1 cellular context compared by ENCODE assay signal in the genomic region with DNA sequence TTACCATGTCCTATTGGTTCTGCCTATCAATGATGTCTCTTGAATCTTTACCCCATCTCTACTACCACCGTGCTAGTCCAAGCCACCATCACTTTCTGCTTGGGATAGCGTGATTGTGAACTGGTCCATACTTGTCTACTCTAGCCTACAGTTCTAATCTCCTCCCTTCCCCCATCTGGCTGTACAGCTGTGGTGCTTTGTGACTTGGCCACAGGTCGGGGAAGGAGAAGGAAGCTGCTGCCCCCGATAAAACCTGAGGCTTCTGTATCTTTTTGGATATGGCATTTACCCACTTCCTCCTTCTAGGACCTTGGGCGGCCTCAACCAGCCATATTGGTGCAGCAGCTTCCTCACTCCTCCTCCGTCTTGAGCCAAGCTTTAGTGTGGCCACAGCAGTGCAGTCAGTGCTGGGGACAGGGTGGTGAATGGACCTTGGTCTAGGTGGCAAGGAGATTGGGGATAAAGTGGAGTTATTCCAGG.
TF ChIP-seq lines count a peak whose summit lies in the region.

No MANE protein-coding gene starts in this region.

TF ChIP-seq in GM12878, 131 proteins besides CTCF, POLR2A, EP300 and RAD21:
- TF ChIP-seq ZNF384 (IDR thresholded peaks at IDR 0.05; ENCODE audit: borderline replicate concordance, low read depth, low read length) (no peak), SPI1 (IDR thresholded peaks at IDR 0.05; ENCODE audit: borderline replicate concordance, insufficient read depth, low read depth, low read length) (peak; percentile 59), KLF5 (IDR thresholded peaks at IDR 0.05; ENCODE audit: partially characterized antibody) (no peak), YY1 (IDR thresholded peaks at IDR 0.05; ENCODE audit: low read depth, low read length) (0 out of 2 replicates have a peak, but pooled peaks have one; percentile 15), CBFB (IDR thresholded peaks at IDR 0.05; ENCODE audit: low read depth) (no peak)
